30 cellular contexts compared by ENCODE assay signal in genomic region chrX:106811131-106811910, GRCh38.
"Had no signal": no experiment of that assay in that cellular context is flagged by ENCODE, and none has a peak within 500 bp of the region (broad histone marks: within the 10 kb centered on the region; RNA-seq: fewer than 3 reads in every experiment).

No MANE protein-coding gene starts in this region.

- H3K4me1 Mint-ChIP-seq: activated CD4-positive, alpha-beta T cell treated with anti-CD3 and anti-CD28 coated beads for 36 hours; activated CD4-positive, alpha-beta T cell treated with anti-CD3 and anti-CD28 coated beads, Interleukin-2, amount 10 ng/mL, durations not matched to agents 24 days and 14 days; activated naive CD4-positive, alpha-beta T cell treated with anti-CD3 and anti-CD28 coated beads, Interleukin-2, amount 10 ng/mL, durations not matched to agents 7 days and 5 days; activated naive CD8-positive, alpha-beta T cell treated with anti-CD3 and anti-CD28 coated beads, Interleukin-2, amount 10 ng/mL, durations not matched to agents 7 days and 5 days; endodermal cell; T-helper 17 cell had no signal

- H3K27ac Mint-ChIP-seq: activated CD4-positive, alpha-beta memory T cell treated with anti-CD3 and anti-CD28 coated beads for 36 hours; activated CD4-positive, alpha-beta T cell treated with anti-CD3 and anti-CD28 coated beads for 36 hours; activated CD4-positive, alpha-beta T cell treated with anti-CD3 and anti-CD28 coated beads, Interleukin-2, amount 10 ng/mL, durations not matched to agents 24 days and 14 days; activated CD8-positive, alpha-beta T cell treated with anti-CD3 and anti-CD28 coated beads, Interleukin-2, amount 10 ng/mL, durations not matched to agents 7 days and 5 days; activated naive CD4-positive, alpha-beta T cell treated with anti-CD3 and anti-CD28 coated beads, Interleukin-2, amount 10 ng/mL, durations not matched to agents 7 days and 5 days; activated naive CD4-positive, alpha-beta T cell treated with anti-CD3 and anti-CD28 coated beads, Interleukin-2, amount 50 U/mL, for 72 hours; activated naive CD8-positive, alpha-beta T cell treated with anti-CD3 and anti-CD28 coated beads, Interleukin-2, amount 10 ng/mL, durations not matched to agents 7 days and 5 days; activated T-cell treated with anti-CD3 and anti-CD28 coated beads, Interleukin-2, amount 50 U/mL, for 24 hours; activated T-cell treated with anti-CD3 and anti-CD28 coated beads, Interleukin-2, amount 50 U/mL, for 72 hours; dendritic cell treated with granulocyte-macrophage colony-stimulating factor and Interleukin-4, amounts not matched to agents 40 ng/mL and 50 ng/mL, for 4 days; endodermal cell; T-helper 17 cell; T-helper 2 cell treated with Interferon-gamma antibody and Interleukin-4, amounts not matched to agents 5 μg/mL and 100 μg/mL, for 36 hours had no signal

- H3K4me1 ChIP-seq: body of pancreas had no signal

- H3K36me3 Mint-ChIP-seq: activated CD4-positive, alpha-beta memory T cell treated with anti-CD3 and anti-CD28 coated beads for 36 hours; activated naive CD4-positive, alpha-beta T cell treated with anti-CD3 and anti-CD28 coated beads, Interleukin-2, amount 10 ng/mL, durations not matched to agents 7 days and 5 days; activated naive CD4-positive, alpha-beta T cell treated with anti-CD3 and anti-CD28 coated beads, Interleukin-2, amount 50 U/mL, for 72 hours; activated naive CD8-positive, alpha-beta T cell treated with anti-CD3 and anti-CD28 coated beads, Interleukin-2, amount 10 ng/mL, durations not matched to agents 7 days and 5 days had no signal

- H3K36me3 ChIP-seq: WERI-Rb-1 had no signal

- H3K4me3 ChIP-seq: body of pancreas, coronary artery had no signal

- H3K27me3 ChIP-seq: body of pancreas had no signal

- DNase-seq: activated CD4-positive, alpha-beta memory T cell treated with anti-CD3 and anti-CD28 coated beads for 36 hours; activated CD4-positive, alpha-beta T cell treated with anti-CD3 and anti-CD28 coated beads for 36 hours; activated CD4-positive, alpha-beta T cell treated with anti-CD3 and anti-CD28 coated beads, Interleukin-2, amount 10 ng/mL, durations not matched to agents 24 days and 14 days; activated CD4-positive, CD25-positive, alpha-beta regulatory T cell; activated CD4-positive, CD25-positive, alpha-beta regulatory T cell treated with anti-CD3 and anti-CD28 coated beads, Interleukin-2, amount 50 U/mL, for 72 hours; activated CD8-positive, alpha-beta memory T cell treated with anti-CD3 and anti-CD28 coated beads, Interleukin-2, amount 50 U/mL, for 48 hours; activated CD8-positive, alpha-beta T cell treated with anti-CD3 and anti-CD28 coated beads, Interleukin-2, amount 10 ng/mL, durations not matched to agents 7 days and 5 days; activated gamma-delta T cell; activated naive CD4-positive, alpha-beta T cell; activated naive CD4-positive, alpha-beta T cell treated with anti-CD3 and anti-CD28 coated beads, Interleukin-2, amount 10 ng/mL, durations not matched to agents 7 days and 5 days; activated naive CD8-positive, alpha-beta T cell treated with anti-CD3 and anti-CD28 coated beads, Interleukin-2, amount 10 ng/mL, durations not matched to agents 7 days and 5 days; activated T-cell treated with anti-CD3 and anti-CD28 coated beads for 4 hours; activated T-cell treated with anti-CD3 and anti-CD28 coated beads, Interleukin-2, amount 50 U/mL, for 24 hours; activated T-cell treated with anti-CD3 and anti-CD28 coated beads, Interleukin-2, amount 50 U/mL, for 72 hours; body of pancreas; caudate nucleus; dorsolateral prefrontal cortex; effector memory CD4-positive, alpha-beta T cell; endodermal cell; foreskin fibroblast; T-helper 1 cell; T-helper 17 cell; T1000; WERI-Rb-1 had no signal

- H3K4me3 Mint-ChIP-seq: activated CD4-positive, alpha-beta memory T cell treated with anti-CD3 and anti-CD28 coated beads for 36 hours; activated CD4-positive, alpha-beta T cell treated with anti-CD3 and anti-CD28 coated beads for 36 hours; activated CD4-positive, alpha-beta T cell treated with anti-CD3 and anti-CD28 coated beads, Interleukin-2, amount 10 ng/mL, durations not matched to agents 24 days and 14 days; activated CD8-positive, alpha-beta T cell treated with anti-CD3 and anti-CD28 coated beads, Interleukin-2, amount 10 ng/mL, durations not matched to agents 7 days and 5 days; activated naive CD4-positive, alpha-beta T cell treated with anti-CD3 and anti-CD28 coated beads, Interleukin-2, amount 10 ng/mL, durations not matched to agents 7 days and 5 days; activated naive CD8-positive, alpha-beta T cell treated with anti-CD3 and anti-CD28 coated beads, Interleukin-2, amount 10 ng/mL, durations not matched to agents 7 days and 5 days; activated T-cell treated with anti-CD3 and anti-CD28 coated beads, Interleukin-2, amount 50 U/mL, for 24 hours; activated T-cell treated with anti-CD3 and anti-CD28 coated beads, Interleukin-2, amount 50 U/mL, for 72 hours; dendritic cell treated with granulocyte-macrophage colony-stimulating factor and Interleukin-4, amounts not matched to agents 40 ng/mL and 50 ng/mL, for 4 days; endodermal cell; T-helper 17 cell; T-helper 2 cell treated with Interferon-gamma antibody and Interleukin-4, amounts not matched to agents 5 μg/mL and 100 μg/mL, for 36 hours had no signal

- H3K9me3 Mint-ChIP-seq: activated CD4-positive, alpha-beta T cell treated with anti-CD3 and anti-CD28 coated beads, Interleukin-2, amount 10 ng/mL, durations not matched to agents 24 days and 14 days; activated naive CD4-positive, alpha-beta T cell treated with anti-CD3 and anti-CD28 coated beads, Interleukin-2, amount 50 U/mL, for 72 hours; activated naive CD8-positive, alpha-beta T cell treated with anti-CD3 and anti-CD28 coated beads, Interleukin-2, amount 10 ng/mL, durations not matched to agents 7 days and 5 days; activated T-cell treated with anti-CD3 and anti-CD28 coated beads, Interleukin-2, amount 50 U/mL, for 24 hours; activated T-cell treated with anti-CD3 and anti-CD28 coated beads, Interleukin-2, amount 50 U/mL, for 72 hours; dendritic cell treated with granulocyte-macrophage colony-stimulating factor and Interleukin-4, amounts not matched to agents 40 ng/mL and 50 ng/mL, for 4 days; T-helper 2 cell treated with Interferon-gamma antibody and Interleukin-4, amounts not matched to agents 5 μg/mL and 100 μg/mL, for 36 hours had no signal

- H3K27me3 Mint-ChIP-seq: activated CD4-positive, alpha-beta memory T cell treated with anti-CD3 and anti-CD28 coated beads for 36 hours; activated CD4-positive, alpha-beta T cell treated with anti-CD3 and anti-CD28 coated beads, Interleukin-2, amount 10 ng/mL, durations not matched to agents 24 days and 14 days; activated naive CD4-positive, alpha-beta T cell treated with anti-CD3 and anti-CD28 coated beads, Interleukin-2, amount 10 ng/mL, durations not matched to agents 7 days and 5 days; activated naive CD8-positive, alpha-beta T cell treated with anti-CD3 and anti-CD28 coated beads, Interleukin-2, amount 10 ng/mL, durations not matched to agents 7 days and 5 days; dendritic cell treated with granulocyte-macrophage colony-stimulating factor and Interleukin-4, amounts not matched to agents 40 ng/mL and 50 ng/mL, for 4 days; T-helper 17 cell had no signal

- H3K27ac ChIP-seq: body of pancreas, coronary artery, WERI-Rb-1 had no signal

- H3K9me3 ChIP-seq: body of pancreas had no signal

- ATAC-seq: activated CD4-positive, alpha-beta T cell treated with anti-CD3 and anti-CD28 coated beads for 36 hours; activated CD8-positive, alpha-beta T cell treated with anti-CD3 and anti-CD28 coated beads, Interleukin-2, amount 10 ng/mL, durations not matched to agents 7 days and 5 days; activated naive CD4-positive, alpha-beta T cell treated with anti-CD3 and anti-CD28 coated beads, Interleukin-2, amount 50 U/mL, for 72 hours; activated T-cell treated with anti-CD3 and anti-CD28 coated beads, Interleukin-2, amount 50 U/mL, for 72 hours; body of pancreas; esophagus mucosa; T-helper 17 cell had no signal

- FAIRE-seq: frontal cortex had no signal
